In the genomic region with DNA sequence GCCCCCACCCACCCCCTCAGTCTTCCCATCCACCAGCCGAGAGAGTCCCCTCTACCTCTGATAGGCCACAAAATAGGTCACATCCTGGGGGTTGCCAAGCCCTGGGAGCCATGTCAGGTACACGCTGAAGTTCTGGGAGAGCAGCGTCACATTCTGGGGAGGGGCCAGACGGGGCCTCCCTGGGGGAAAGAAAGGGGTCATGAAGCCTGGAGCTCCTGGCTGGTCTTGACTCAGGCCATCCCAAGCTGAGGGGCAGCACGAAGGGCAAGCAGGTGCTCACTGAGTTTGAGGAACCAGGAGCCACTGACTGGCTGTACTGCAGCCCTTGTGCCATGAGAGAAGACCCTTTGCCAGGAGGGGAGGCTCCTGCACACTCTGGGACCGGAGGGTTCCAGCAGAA, we compare ENCODE assay signal across 37 cellular contexts. TPM values are rescaled to one million over a fixed set of nuclear protein-coding genes. Genes with fewer than 3 reads are reported as not detected.
"Had no signal": no experiment of that assay in that cellular context is flagged by ENCODE, and none has a peak within 500 bp of the region (broad histone marks: within the 10 kb centered on the region; RNA-seq: fewer than 3 reads in every experiment).

No MANE protein-coding gene starts in this region.

- H3K9me3 ChIP-seq: ascending aorta, esophagus squamous epithelium, gastroesophageal sphincter had no signal

- H3K27ac ChIP-seq: ascending aorta, brain microvascular endothelial cell, epithelial cell of prostate, esophagus squamous epithelium, gastroesophageal sphincter, WERI-Rb-1 had no signal

- FAIRE-seq: bronchial epithelial cell, colon, endometrium, endothelial cell of umbilical vein had no signal

- H3K27me3 Mint-ChIP-seq: activated B cell treated with CpG ODN at 0.5 μM for 24 hours; activated CD8-positive, alpha-beta T cell treated with anti-CD3 and anti-CD28 coated beads for 36 hours; activated naive CD4-positive, alpha-beta T cell treated with anti-CD3 and anti-CD28 coated beads, Interleukin-2, amount 10 ng/mL, durations not matched to agents 7 days and 5 days; activated T-helper 17 cell treated with anti-CD3 and anti-CD28 coated beads, Interleukin-2, amount 50 U/mL, for 72 hours; central memory CD8-positive, alpha-beta T cell; T-helper 17 cell had no signal

- H3K9me3 Mint-ChIP-seq: activated B cell treated with CpG ODN at 0.5 μM for 24 hours; activated CD8-positive, alpha-beta T cell treated with anti-CD3 and anti-CD28 coated beads for 36 hours; activated naive CD4-positive, alpha-beta T cell treated with anti-CD3 and anti-CD28 coated beads, Interleukin-2, amount 10 ng/mL, durations not matched to agents 7 days and 5 days; activated naive CD4-positive, alpha-beta T cell treated with anti-CD3 and anti-CD28 coated beads, Interleukin-2, amount 50 U/mL, for 72 hours; activated naive CD8-positive, alpha-beta T cell treated with anti-CD3 and anti-CD28 coated beads, Interleukin-2, amount 10 ng/mL, durations not matched to agents 7 days and 5 days; activated T-cell treated with anti-CD3 and anti-CD28 coated beads, Interleukin-2, amount 50 U/mL, for 4 hours; activated T-helper 17 cell treated with anti-CD3 and anti-CD28 coated beads, Interleukin-2, amount 50 U/mL, for 72 hours; central memory CD8-positive, alpha-beta T cell; T-helper 2 cell treated with Interferon-gamma antibody and Interleukin-4, amounts not matched to agents 5 μg/mL and 100 μg/mL, for 36 hours had no signal

- H3K27me3 ChIP-seq: ascending aorta, brain microvascular endothelial cell, esophagus squamous epithelium, gastroesophageal sphincter had no signal

- H3K27ac Mint-ChIP-seq: activated B cell treated with CpG ODN at 0.5 μM for 24 hours; activated CD8-positive, alpha-beta T cell treated with anti-CD3 and anti-CD28 coated beads for 36 hours; activated naive CD4-positive, alpha-beta T cell treated with anti-CD3 and anti-CD28 coated beads, Interleukin-2, amount 10 ng/mL, durations not matched to agents 7 days and 5 days; activated naive CD4-positive, alpha-beta T cell treated with anti-CD3 and anti-CD28 coated beads, Interleukin-2, amount 50 U/mL, for 72 hours; activated naive CD8-positive, alpha-beta T cell treated with anti-CD3 and anti-CD28 coated beads, Interleukin-2, amount 10 ng/mL, durations not matched to agents 7 days and 5 days; activated T-helper 17 cell treated with anti-CD3 and anti-CD28 coated beads, Interleukin-2, amount 50 U/mL, for 72 hours; T-helper 17 cell; T-helper 2 cell treated with Interferon-gamma antibody and Interleukin-4, amounts not matched to agents 5 μg/mL and 100 μg/mL, for 36 hours had no signal

- DNase-seq: activated B cell treated with CpG ODN at 0.5 μM for 24 hours; activated CD4-positive, alpha-beta T cell treated with anti-CD3 and anti-CD28 coated beads for 48 hours; activated CD4-positive, alpha-beta T cell treated with anti-CD3 and anti-CD28 coated beads, Interleukin-2, amount 50 U/mL, for 1 hour; activated CD4-positive, alpha-beta T cell treated with anti-CD3 and anti-CD28 coated beads, Interleukin-2, amount 50 U/mL, for 48 hours; activated CD8-positive, alpha-beta memory T cell treated with anti-CD3 and anti-CD28 coated beads for 24 hours; activated CD8-positive, alpha-beta T cell treated with anti-CD3 and anti-CD28 coated beads for 36 hours; activated gamma-delta T cell; activated naive CD4-positive, alpha-beta T cell; activated naive CD4-positive, alpha-beta T cell treated with anti-CD3 and anti-CD28 coated beads, Interleukin-2, amount 10 ng/mL, durations not matched to agents 7 days and 5 days; activated naive CD8-positive, alpha-beta T cell treated with anti-CD3 and anti-CD28 coated beads, Interleukin-2, amount 10 ng/mL, durations not matched to agents 7 days and 5 days; activated T-cell treated with anti-CD3 and anti-CD28 coated beads, Interleukin-2, amount 50 U/mL, for 4 hours; brain microvascular endothelial cell; cortex of kidney; dermis blood vessel endothelial cell; effector CD8-positive, alpha-beta T cell; esophagus squamous epithelium; foreskin melanocyte; head of caudate nucleus; T-helper 1 cell; T-helper 17 cell; T1000; WERI-Rb-1 had no signal

- H3K4me3 Mint-ChIP-seq: activated CD8-positive, alpha-beta T cell treated with anti-CD3 and anti-CD28 coated beads for 36 hours; activated naive CD4-positive, alpha-beta T cell treated with anti-CD3 and anti-CD28 coated beads, Interleukin-2, amount 10 ng/mL, durations not matched to agents 7 days and 5 days; activated naive CD8-positive, alpha-beta T cell treated with anti-CD3 and anti-CD28 coated beads, Interleukin-2, amount 10 ng/mL, durations not matched to agents 7 days and 5 days; activated T-cell treated with anti-CD3 and anti-CD28 coated beads, Interleukin-2, amount 50 U/mL, for 4 hours; activated T-helper 17 cell treated with anti-CD3 and anti-CD28 coated beads, Interleukin-2, amount 50 U/mL, for 72 hours; central memory CD8-positive, alpha-beta T cell; T-helper 17 cell; T-helper 2 cell treated with Interferon-gamma antibody and Interleukin-4, amounts not matched to agents 5 μg/mL and 100 μg/mL, for 36 hours had no signal

- H3K4me1 Mint-ChIP-seq: activated naive CD4-positive, alpha-beta T cell treated with anti-CD3 and anti-CD28 coated beads, Interleukin-2, amount 10 ng/mL, durations not matched to agents 7 days and 5 days had no signal

- H3K36me3 ChIP-seq: ascending aorta, brain microvascular endothelial cell, gastroesophageal sphincter had no signal

- H3K4me3 ChIP-seq: ascending aorta, esophagus squamous epithelium, gastroesophageal sphincter had no signal

- ATAC-seq: activated CD4-positive, CD25-positive, alpha-beta regulatory T cell treated with anti-CD3 and anti-CD28 coated beads, Interleukin-2, amount 50 U/mL, for 24 hours; activated CD8-positive, alpha-beta T cell treated with anti-CD3 and anti-CD28 coated beads for 36 hours; activated naive CD4-positive, alpha-beta T cell treated with anti-CD3 and anti-CD28 coated beads, Interleukin-2, amount 50 U/mL, for 72 hours; activated T-cell treated with anti-CD3 and anti-CD28 coated beads, Interleukin-2, amount 50 U/mL, for 4 hours; activated T-helper 17 cell treated with anti-CD3 and anti-CD28 coated beads, Interleukin-2, amount 50 U/mL, for 72 hours; gastroesophageal sphincter; T-helper 17 cell had no signal

- H3K36me3 Mint-ChIP-seq: activated naive CD4-positive, alpha-beta T cell treated with anti-CD3 and anti-CD28 coated beads, Interleukin-2, amount 10 ng/mL, durations not matched to agents 7 days and 5 days; activated naive CD4-positive, alpha-beta T cell treated with anti-CD3 and anti-CD28 coated beads, Interleukin-2, amount 50 U/mL, for 72 hours had no signal

RNA-seq across cellular contexts. Expression of gene IFNLR1, which starts 6.4 kb away (rescaled TPM):
- total RNA-seq: endothelial cell of umbilical vein had no signal

RNA-seq across cellular contexts. Expression of gene IL22RA1, which starts 37.7 kb away (rescaled TPM):
- total RNA-seq: activated CD8-positive, alpha-beta T cell treated with anti-CD3 and anti-CD28 coated beads for 36 hours; activated naive CD4-positive, alpha-beta T cell treated with anti-CD3 and anti-CD28 coated beads, Interleukin-2, amount 50 U/mL, for 72 hours; activated T-helper 17 cell treated with anti-CD3 and anti-CD28 coated beads, Interleukin-2, amount 50 U/mL, for 72 hours; ascending aorta; chondrocyte; dermis blood vessel endothelial cell; endothelial cell of umbilical vein; fibroblast of villous mesenchyme; glomerular endothelial cell; T-helper 17 cell had no signal
